11 cellular contexts compared by ENCODE assay signal in the genomic region with DNA sequence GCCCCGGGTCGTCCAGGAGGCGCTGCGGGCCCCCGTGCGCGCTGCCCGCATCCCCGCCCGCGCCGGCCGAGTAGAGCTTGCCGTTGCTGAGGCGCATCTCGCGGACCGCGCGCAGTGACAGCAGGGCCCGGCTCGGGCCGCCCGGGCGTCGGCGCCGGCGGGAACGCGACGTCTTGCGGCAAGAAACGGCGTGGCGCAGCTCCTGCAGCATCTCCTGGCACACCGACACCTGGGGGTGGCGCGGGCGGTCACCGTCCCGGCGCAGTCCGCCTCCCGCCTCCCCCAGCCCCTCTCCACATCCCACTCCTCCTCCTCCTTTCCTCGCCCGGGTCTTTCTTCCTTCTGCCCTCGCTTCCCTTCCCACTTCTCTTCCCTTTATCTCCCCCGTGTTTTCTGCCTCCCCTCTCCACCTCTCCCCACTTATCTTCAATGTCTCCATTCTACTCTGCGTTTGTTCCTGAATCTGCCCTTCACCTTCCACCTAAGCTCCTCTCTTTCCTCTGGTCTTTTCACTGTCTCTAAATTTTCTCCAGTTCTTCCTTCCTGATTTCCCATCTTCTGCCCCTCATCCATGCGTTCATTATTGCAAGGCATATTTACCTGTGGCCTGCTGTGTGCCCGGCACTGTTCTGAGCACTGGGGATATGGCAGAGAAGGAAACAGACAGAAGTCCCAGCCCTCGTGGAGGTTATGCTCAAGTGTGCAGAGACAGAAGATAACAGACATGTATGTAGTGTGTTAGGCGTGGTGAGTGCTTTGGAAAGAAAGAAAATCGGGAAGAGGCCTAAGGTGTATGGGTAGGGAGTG. TPM values are rescaled to one million over a fixed set of nuclear protein-coding genes. Genes with fewer than 3 reads are reported as not detected.
DNase-seq lines count a peak whose midpoint lies in the region.
"Had no signal": no experiment of that assay in that cellular context is flagged by ENCODE, and none has a peak within 500 bp of the region (broad histone marks: within the 10 kb centered on the region; RNA-seq: fewer than 3 reads in every experiment).

No MANE protein-coding gene starts in this region.

- H3K23ac ChIP-seq in mesendoderm (ENCODE audit: low read length): no peak overlapping the region

- peaks cover 24% of the 10 kb centered on the region for H3K4me1 Mint-ChIP-seq in activated T-helper 1 cell treated with anti-CD3 and anti-CD28 coated beads, Interleukin-12 subunit alpha, Interleukin-12 subunit beta, Interleukin-2, Interleukin-4 antibody, amounts not matched to agents 30 ng/mL and 10 ng/mL and 1 ng/mL, durations not matched to agents 14 hours and 24 hours and 36 hours (ENCODE audit: low read depth)

- no peaks in the 10 kb centered on the region for H3K79me1 ChIP-seq in mesendoderm (ENCODE audit: low read length)

- DNase-seq in NCI-H345 (lab: John Stamatoyannopoulos, UW) (peak; percentile 10), NCI-H345 treated with DMSO at 0.1 percent for 48 hours (lab: John Stamatoyannopoulos, UW; ENCODE audit: unreplicated experiment) (no peak), ELF-1 (ENCODE audit: low read depth, low spot score) (peak; percentile 32), mesendoderm (peak; percentile 56), NCI-H510A (lab: John Stamatoyannopoulos, UW) (no peak)
- DNase-seq in activated T-helper 1 cell treated with anti-CD3 and anti-CD28 coated beads, Interleukin-12 subunit alpha, Interleukin-12 subunit beta, Interleukin-2, Interleukin-4 antibody, amounts not matched to agents 30 ng/mL and 10 ng/mL and 1 ng/mL, durations not matched to agents 14 hours and 24 hours and 36 hours (ENCODE audit: low spot score): no peak
- no peak for DNase-seq in effector CD8-positive, alpha-beta T cell (lab: John Stamatoyannopoulos, UW)
- DNase-seq in stimulated activated CD8-positive, alpha-beta memory T cell treated with anti-CD3 and anti-CD28 coated beads, Interleukin-4, amount 100 ng/mL, for 48 hours: no peak
- DNase-seq: gastrocnemius medialis, spleen had no signal

- H2BK5ac ChIP-seq in mesendoderm (ENCODE audit: low read length): no peak overlapping the region

- H4K8ac ChIP-seq in mesendoderm (ENCODE audit: low read depth, low read length): no peak overlapping the region

- intact Hi-C loops in activated T-helper 1 cell treated with anti-CD3 and anti-CD28 coated beads, Interleukin-12 subunit alpha, Interleukin-12 subunit beta, Interleukin-2, Interleukin-4 antibody, amounts not matched to agents 30 ng/mL and 10 ng/mL and 1 ng/mL, durations not matched to agents 14 hours and 24 hours and 36 hours (cut with micrococcal nuclease): no loop called here

- no peaks in the 10 kb centered on the region for H3K79me2 ChIP-seq in mesendoderm (ENCODE audit: control insufficient read depth, insufficient read depth, low read length)

- no peak overlapping the region for H4K5ac ChIP-seq in mesendoderm (ENCODE audit: low read length)

- no peak overlapping the region for H3K4me3 ChIP-seq in mesendoderm (ENCODE audit: low read length)
- H3K4me3 ChIP-seq: gastrocnemius medialis had no signal

- no peak overlapping the region for H3K4ac ChIP-seq in mesendoderm (ENCODE audit: low read depth, low read length)

- H2AK5ac ChIP-seq in mesendoderm (ENCODE audit: low read length): no peak overlapping the region

- H3K27me3 ChIP-seq in mesendoderm (ENCODE audit: insufficient read depth, low read length, poor library complexity): peaks cover 22% of the 10 kb centered on the region

- H2BK15ac ChIP-seq in mesendoderm (replicated peaks; ENCODE audit: low read depth): no peak overlapping the region

- H3K4me2 ChIP-seq in mesendoderm (ENCODE audit: low read length): no peak overlapping the region

- peak overlapping the region; percentile 32 for H3K27ac Mint-ChIP-seq in activated T-helper 1 cell treated with anti-CD3 and anti-CD28 coated beads, Interleukin-12 subunit alpha, Interleukin-12 subunit beta, Interleukin-2, Interleukin-4 antibody, amounts not matched to agents 30 ng/mL and 10 ng/mL and 1 ng/mL, durations not matched to agents 14 hours and 24 hours and 36 hours

- H3K18ac ChIP-seq in mesendoderm (ENCODE audit: low read length): no peak overlapping the region

- H3K56ac ChIP-seq in mesendoderm (ENCODE audit: low read length): no peak overlapping the region

- H3K9ac ChIP-seq in mesendoderm (ENCODE audit: low read length): no peak overlapping the region

- peaks cover 3% of the 10 kb centered on the region for H3K36me3 Mint-ChIP-seq in activated T-helper 1 cell treated with anti-CD3 and anti-CD28 coated beads, Interleukin-12 subunit alpha, Interleukin-12 subunit beta, Interleukin-2, Interleukin-4 antibody, amounts not matched to agents 30 ng/mL and 10 ng/mL and 1 ng/mL, durations not matched to agents 14 hours and 24 hours and 36 hours (ENCODE audit: low read depth)

- H2BK120ac ChIP-seq in mesendoderm (ENCODE audit: low read depth, low read length): no peak overlapping the region

- H3K4me1 ChIP-seq in mesendoderm (ENCODE audit: control insufficient read depth, low read depth, low read length): no peaks in the 10 kb centered on the region

- no peaks in the 10 kb centered on the region for H3K36me3 ChIP-seq in mesendoderm (ENCODE audit: control insufficient read depth, insufficient read depth, low read length)
- H3K36me3 ChIP-seq: gastrocnemius medialis, spleen had no signal

- H3K27ac ChIP-seq in mesendoderm (ENCODE audit: low read depth, low read length): no peak overlapping the region
- H3K27ac ChIP-seq: gastrocnemius medialis, spleen had no signal

- 100% methylated on average over 2 of the region's 55 CpGs for WGBS in mesendoderm (ENCODE audit: extremely low coverage, insufficient coverage, low lambda C conversion rate)

- no peaks in the 10 kb centered on the region for H3K9me3 Mint-ChIP-seq in activated T-helper 1 cell treated with anti-CD3 and anti-CD28 coated beads, Interleukin-12 subunit alpha, Interleukin-12 subunit beta, Interleukin-2, Interleukin-4 antibody, amounts not matched to agents 30 ng/mL and 10 ng/mL and 1 ng/mL, durations not matched to agents 14 hours and 24 hours and 36 hours

- H3K27me3 Mint-ChIP-seq in activated T-helper 1 cell treated with anti-CD3 and anti-CD28 coated beads, Interleukin-12 subunit alpha, Interleukin-12 subunit beta, Interleukin-2, Interleukin-4 antibody, amounts not matched to agents 30 ng/mL and 10 ng/mL and 1 ng/mL, durations not matched to agents 14 hours and 24 hours and 36 hours (ENCODE audit: insufficient read depth): peaks cover 51% of the 10 kb centered on the region

- peak overlapping the region; percentile 41 for H3K4me3 Mint-ChIP-seq in activated T-helper 1 cell treated with anti-CD3 and anti-CD28 coated beads, Interleukin-12 subunit alpha, Interleukin-12 subunit beta, Interleukin-2, Interleukin-4 antibody, amounts not matched to agents 30 ng/mL and 10 ng/mL and 1 ng/mL, durations not matched to agents 14 hours and 24 hours and 36 hours

RNA-seq across cellular contexts. Expression of a gene that starts 5.2 kb away (rescaled TPM):
- 0.93 and 1.4 TPM in 2 replicates for total RNA-seq in activated T-helper 1 cell treated with anti-CD3 and anti-CD28 coated beads, Interleukin-12 subunit alpha, Interleukin-12 subunit beta, Interleukin-2, Interleukin-4 antibody, amounts not matched to agents 30 ng/mL and 10 ng/mL and 1 ng/mL, durations not matched to agents 14 hours and 24 hours and 36 hours
- 5.4 TPM for polyA plus RNA-seq in mesendoderm (2013, experiment 1 of 2)
- polyA plus RNA-seq in mesendoderm (2013, experiment 2 of 2): 5.5 TPM
- total RNA-seq: gastrocnemius medialis, MCF 10A had no signal

RNA-seq across cellular contexts. Expression of a gene that starts 40.2 kb away (rescaled TPM):
- 36.2 and 41.3 TPM in 2 replicates for total RNA-seq in activated T-helper 1 cell treated with anti-CD3 and anti-CD28 coated beads, Interleukin-12 subunit alpha, Interleukin-12 subunit beta, Interleukin-2, Interleukin-4 antibody, amounts not matched to agents 30 ng/mL and 10 ng/mL and 1 ng/mL, durations not matched to agents 14 hours and 24 hours and 36 hours
- 93.5 TPM for polyA plus RNA-seq in mesendoderm (2013, experiment 1 of 2)
- 93.5 TPM for polyA plus RNA-seq in mesendoderm (2013, experiment 2 of 2)

Comparison
In these comparisons a context has a peak if more than half of its experiments do, and no peak if none do; other contexts are left out.
1. DNase-seq: peak in NCI-H345 (single experiment), ELF-1 (single experiment) and mesendoderm (single experiment); none in NCI-H345 treated with DMSO at 0.1 percent for 48 hours (single experiment), activated T-helper 1 cell treated with anti-CD3 and anti-CD28 coated beads, Interleukin-12 subunit alpha, Interleukin-12 subunit beta, Interleukin-2, Interleukin-4 antibody, amounts not matched to agents 30 ng/mL and 10 ng/mL and 1 ng/mL, durations not matched to agents 14 hours and 24 hours and 36 hours (single experiment), NCI-H510A (single experiment), effector CD8-positive, alpha-beta T cell (single experiment) and stimulated activated CD8-positive, alpha-beta memory T cell treated with anti-CD3 and anti-CD28 coated beads, Interleukin-4, amount 100 ng/mL, for 48 hours (single experiment).